Comparison of ENCODE assay signal across 30 cellular contexts in the genomic region with DNA sequence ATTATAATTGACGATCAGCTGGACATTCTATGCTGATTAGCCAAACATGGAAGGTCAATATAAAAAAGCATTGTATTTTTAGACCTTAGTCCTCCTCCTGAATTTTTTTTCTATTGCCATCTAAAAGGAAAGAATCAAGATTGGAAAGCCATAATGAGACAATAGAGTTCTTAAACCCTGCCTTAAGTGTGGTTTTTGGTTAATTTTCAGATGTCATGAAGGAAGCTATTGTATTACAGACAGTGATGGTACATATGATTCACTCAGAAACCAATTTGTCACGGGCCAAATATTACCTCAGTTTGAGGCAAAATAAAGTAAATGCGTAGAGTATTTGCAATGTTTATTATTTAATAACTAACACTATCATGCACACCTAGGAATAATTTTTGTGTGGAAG.
"Had no signal": no experiment of that assay in that cellular context is flagged by ENCODE, and none has a peak within 500 bp of the region (broad histone marks: within the 10 kb centered on the region; RNA-seq: fewer than 3 reads in every experiment).

No MANE protein-coding gene starts in this region.

- H3K4me1 Mint-ChIP-seq: activated CD4-positive, alpha-beta T cell treated with anti-CD3 and anti-CD28 coated beads for 36 hours; activated CD4-positive, alpha-beta T cell treated with anti-CD3 and anti-CD28 coated beads, Interleukin-2, amount 10 ng/mL, durations not matched to agents 24 days and 14 days; activated CD8-positive, alpha-beta memory T cell treated with anti-CD3 and anti-CD28 coated beads, Interleukin-2, amount 10 ng/mL, durations not matched to agents 7 days and 5 days; activated naive CD4-positive, alpha-beta T cell treated with anti-CD3 and anti-CD28 coated beads, Interleukin-2, amount 50 U/mL, for 24 hours; activated naive CD8-positive, alpha-beta T cell treated with anti-CD3 and anti-CD28 coated beads for 36 hours; activated naive CD8-positive, alpha-beta T cell treated with anti-CD3 and anti-CD28 coated beads, Interleukin-2, amount 50 U/mL, for 24 hours had no signal

- H3K36me3 ChIP-seq: adrenal gland, colonic mucosa, esophagus squamous epithelium, gastrocnemius medialis, heart left ventricle had no signal

- H3K4me3 Mint-ChIP-seq: activated CD4-positive, alpha-beta memory T cell treated with anti-CD3 and anti-CD28 coated beads for 36 hours; activated CD4-positive, alpha-beta T cell treated with anti-CD3 and anti-CD28 coated beads for 36 hours; activated CD4-positive, alpha-beta T cell treated with anti-CD3 and anti-CD28 coated beads, Interleukin-2, amount 10 ng/mL, durations not matched to agents 24 days and 14 days; activated CD8-positive, alpha-beta memory T cell treated with anti-CD3 and anti-CD28 coated beads, Interleukin-2, amount 10 ng/mL, durations not matched to agents 7 days and 5 days; activated CD8-positive, alpha-beta T cell treated with anti-CD3 and anti-CD28 coated beads, Interleukin-2, amount 10 ng/mL, durations not matched to agents 7 days and 5 days; activated naive CD4-positive, alpha-beta T cell treated with anti-CD3 and anti-CD28 coated beads for 36 hours; activated naive CD4-positive, alpha-beta T cell treated with anti-CD3 and anti-CD28 coated beads, Interleukin-2, amount 50 U/mL, for 24 hours; activated naive CD8-positive, alpha-beta T cell treated with anti-CD3 and anti-CD28 coated beads for 36 hours; activated naive CD8-positive, alpha-beta T cell treated with anti-CD3 and anti-CD28 coated beads, Interleukin-2, amount 50 U/mL, for 24 hours; activated T-helper 1 cell treated with anti-CD3 and anti-CD28 coated beads, Interleukin-12 subunit alpha, Interleukin-12 subunit beta, Interleukin-2, Interleukin-4 antibody, amounts not matched to agents 30 ng/mL and 10 ng/mL and 1 ng/mL, durations not matched to agents 14 hours and 24 hours and 36 hours had no signal

- H3K36me3 Mint-ChIP-seq: activated CD4-positive, alpha-beta memory T cell treated with anti-CD3 and anti-CD28 coated beads for 36 hours; activated CD8-positive, alpha-beta memory T cell treated with anti-CD3 and anti-CD28 coated beads, Interleukin-2, amount 10 ng/mL, durations not matched to agents 7 days and 5 days; activated naive CD4-positive, alpha-beta T cell treated with anti-CD3 and anti-CD28 coated beads, Interleukin-2, amount 50 U/mL, for 24 hours; activated naive CD8-positive, alpha-beta T cell treated with anti-CD3 and anti-CD28 coated beads for 36 hours had no signal

- H3K27ac Mint-ChIP-seq: activated CD4-positive, alpha-beta memory T cell treated with anti-CD3 and anti-CD28 coated beads for 36 hours; activated CD4-positive, alpha-beta T cell treated with anti-CD3 and anti-CD28 coated beads for 36 hours; activated CD4-positive, alpha-beta T cell treated with anti-CD3 and anti-CD28 coated beads, Interleukin-2, amount 10 ng/mL, durations not matched to agents 24 days and 14 days; activated CD8-positive, alpha-beta memory T cell treated with anti-CD3 and anti-CD28 coated beads, Interleukin-2, amount 10 ng/mL, durations not matched to agents 7 days and 5 days; activated CD8-positive, alpha-beta T cell treated with anti-CD3 and anti-CD28 coated beads, Interleukin-2, amount 10 ng/mL, durations not matched to agents 7 days and 5 days; activated naive CD4-positive, alpha-beta T cell treated with anti-CD3 and anti-CD28 coated beads for 36 hours; activated naive CD4-positive, alpha-beta T cell treated with anti-CD3 and anti-CD28 coated beads, Interleukin-2, amount 50 U/mL, for 24 hours; activated naive CD8-positive, alpha-beta T cell treated with anti-CD3 and anti-CD28 coated beads for 36 hours; activated naive CD8-positive, alpha-beta T cell treated with anti-CD3 and anti-CD28 coated beads, Interleukin-2, amount 50 U/mL, for 24 hours; activated T-helper 1 cell treated with anti-CD3 and anti-CD28 coated beads, Interleukin-12 subunit alpha, Interleukin-12 subunit beta, Interleukin-2, Interleukin-4 antibody, amounts not matched to agents 30 ng/mL and 10 ng/mL and 1 ng/mL, durations not matched to agents 14 hours and 24 hours and 36 hours; activated T-helper 2 cell treated with anti-CD3 and anti-CD28 coated beads, Interferon-gamma antibody, Interleukin-2, Interleukin-4, amounts not matched to agents 10 μg/mL and 5 μg/mL and 100 μg/mL, durations not matched to agents 14 hours and 24 hours and 36 hours had no signal

- H3K9me3 ChIP-seq: adrenal gland, body of pancreas, colonic mucosa, esophagus squamous epithelium, gastrocnemius medialis had no signal

- H3K4me1 ChIP-seq: adrenal gland, body of pancreas, colonic mucosa, esophagus squamous epithelium, gastrocnemius medialis, heart left ventricle had no signal

- H3K27ac ChIP-seq: adrenal gland, body of pancreas, colonic mucosa, epithelial cell of prostate, esophagus squamous epithelium, gastrocnemius medialis, heart left ventricle had no signal

- H3K27me3 Mint-ChIP-seq: activated CD4-positive, alpha-beta memory T cell treated with anti-CD3 and anti-CD28 coated beads for 36 hours; activated CD4-positive, alpha-beta T cell treated with anti-CD3 and anti-CD28 coated beads for 36 hours; activated CD4-positive, alpha-beta T cell treated with anti-CD3 and anti-CD28 coated beads, Interleukin-2, amount 10 ng/mL, durations not matched to agents 24 days and 14 days; activated CD8-positive, alpha-beta memory T cell treated with anti-CD3 and anti-CD28 coated beads, Interleukin-2, amount 10 ng/mL, durations not matched to agents 7 days and 5 days; activated naive CD4-positive, alpha-beta T cell treated with anti-CD3 and anti-CD28 coated beads, Interleukin-2, amount 50 U/mL, for 24 hours; activated naive CD8-positive, alpha-beta T cell treated with anti-CD3 and anti-CD28 coated beads for 36 hours; activated naive CD8-positive, alpha-beta T cell treated with anti-CD3 and anti-CD28 coated beads, Interleukin-2, amount 50 U/mL, for 24 hours had no signal

- H3K27me3 ChIP-seq: adrenal gland, body of pancreas, colonic mucosa, esophagus squamous epithelium, gastrocnemius medialis, heart left ventricle had no signal

- H3K9me3 Mint-ChIP-seq: activated naive CD8-positive, alpha-beta T cell treated with anti-CD3 and anti-CD28 coated beads for 36 hours; activated T-helper 1 cell treated with anti-CD3 and anti-CD28 coated beads, Interleukin-12 subunit alpha, Interleukin-12 subunit beta, Interleukin-2, Interleukin-4 antibody, amounts not matched to agents 30 ng/mL and 10 ng/mL and 1 ng/mL, durations not matched to agents 14 hours and 24 hours and 36 hours had no signal

- DNase-seq: activated CD4-positive, alpha-beta memory T cell treated with anti-CD3 and anti-CD28 coated beads for 36 hours; activated CD4-positive, alpha-beta T cell treated with anti-CD3 and anti-CD28 coated beads for 36 hours; activated CD4-positive, alpha-beta T cell treated with anti-CD3 and anti-CD28 coated beads, Interleukin-2, amount 10 ng/mL, durations not matched to agents 24 days and 14 days; activated CD4-positive, CD25-positive, alpha-beta regulatory T cell; activated CD4-positive, CD25-positive, alpha-beta regulatory T cell treated with anti-CD3 and anti-CD28 coated beads, Interleukin-2, amount 50 U/mL, for 72 hours; activated CD8-positive, alpha-beta memory T cell treated with anti-CD3 and anti-CD28 coated beads, Interleukin-2, amount 10 ng/mL, durations not matched to agents 7 days and 5 days; activated CD8-positive, alpha-beta memory T cell treated with anti-CD3 and anti-CD28 coated beads, Interleukin-2, amount 50 U/mL, for 4 hours; activated CD8-positive, alpha-beta T cell treated with anti-CD3 and anti-CD28 coated beads, Interleukin-2, amount 10 ng/mL, durations not matched to agents 7 days and 5 days; activated effector memory CD4-positive, alpha-beta T cell treated with anti-CD3 and anti-CD28 coated beads, Interleukin-2, amount 50 U/mL, for 16 hours; activated naive CD4-positive, alpha-beta T cell treated with anti-CD3 and anti-CD28 coated beads for 36 hours; activated naive CD8-positive, alpha-beta T cell treated with anti-CD3 and anti-CD28 coated beads for 36 hours; activated naive CD8-positive, alpha-beta T cell treated with anti-CD3 and anti-CD28 coated beads, Interleukin-2, amount 50 U/mL, for 24 hours; activated T-cell treated with anti-CD3 and anti-CD28 coated beads, Interleukin-2, amount 50 U/mL, for 1 hour; activated T-cell treated with anti-CD3 and anti-CD28 coated beads, Interleukin-2, amount 50 U/mL, for 48 hours; adrenal gland; amygdala; aorta; body of pancreas; caudate nucleus; colonic mucosa; effector CD8-positive, alpha-beta T cell; esophagus squamous epithelium; gastrocnemius medialis; glutamatergic neuron; heart left ventricle; T-helper 2 cell had no signal

- H3K4me3 ChIP-seq: adrenal gland, body of pancreas, colonic mucosa, esophagus squamous epithelium, gastrocnemius medialis, heart left ventricle had no signal

- ATAC-seq: activated CD4-positive, alpha-beta T cell treated with anti-CD3 and anti-CD28 coated beads for 36 hours; activated CD8-positive, alpha-beta memory T cell treated with anti-CD3 and anti-CD28 coated beads, Interleukin-2, amount 10 ng/mL, durations not matched to agents 7 days and 5 days; activated CD8-positive, alpha-beta T cell treated with anti-CD3 and anti-CD28 coated beads, Interleukin-2, amount 10 ng/mL, durations not matched to agents 7 days and 5 days; activated naive CD8-positive, alpha-beta T cell treated with anti-CD3 and anti-CD28 coated beads, Interleukin-2, amount 50 U/mL, for 24 hours; body of pancreas; gastrocnemius medialis; heart left ventricle had no signal
